Comparison of ENCODE assay signal across 1 cellular context in the genomic region with DNA sequence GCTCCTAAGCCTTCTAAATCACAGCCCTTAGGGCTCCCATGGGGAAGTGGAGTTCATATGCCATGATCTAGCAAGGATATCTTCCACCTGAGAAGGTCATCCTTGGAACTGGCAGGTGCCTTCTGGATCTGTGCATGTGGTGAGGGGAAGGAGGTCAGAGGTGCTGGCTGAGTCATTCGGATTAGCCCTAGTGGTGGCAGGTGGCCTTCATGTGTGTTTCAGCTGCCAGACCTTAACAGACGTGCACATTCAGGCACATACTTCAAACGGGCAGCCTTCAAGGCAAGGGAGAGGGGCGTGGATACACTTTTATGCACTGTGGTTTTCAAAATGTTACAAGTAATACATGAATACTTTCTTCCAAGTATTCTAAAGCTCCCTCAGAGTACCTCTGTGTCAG.
TF ChIP-seq lines count a peak whose summit lies in the region.

No MANE protein-coding gene starts in this region.

TF ChIP-seq in WTC11, 78 proteins besides CTCF, POLR2A, EP300 and RAD21 (continued from another document):
- TF ChIP-seq, protein P1, sequence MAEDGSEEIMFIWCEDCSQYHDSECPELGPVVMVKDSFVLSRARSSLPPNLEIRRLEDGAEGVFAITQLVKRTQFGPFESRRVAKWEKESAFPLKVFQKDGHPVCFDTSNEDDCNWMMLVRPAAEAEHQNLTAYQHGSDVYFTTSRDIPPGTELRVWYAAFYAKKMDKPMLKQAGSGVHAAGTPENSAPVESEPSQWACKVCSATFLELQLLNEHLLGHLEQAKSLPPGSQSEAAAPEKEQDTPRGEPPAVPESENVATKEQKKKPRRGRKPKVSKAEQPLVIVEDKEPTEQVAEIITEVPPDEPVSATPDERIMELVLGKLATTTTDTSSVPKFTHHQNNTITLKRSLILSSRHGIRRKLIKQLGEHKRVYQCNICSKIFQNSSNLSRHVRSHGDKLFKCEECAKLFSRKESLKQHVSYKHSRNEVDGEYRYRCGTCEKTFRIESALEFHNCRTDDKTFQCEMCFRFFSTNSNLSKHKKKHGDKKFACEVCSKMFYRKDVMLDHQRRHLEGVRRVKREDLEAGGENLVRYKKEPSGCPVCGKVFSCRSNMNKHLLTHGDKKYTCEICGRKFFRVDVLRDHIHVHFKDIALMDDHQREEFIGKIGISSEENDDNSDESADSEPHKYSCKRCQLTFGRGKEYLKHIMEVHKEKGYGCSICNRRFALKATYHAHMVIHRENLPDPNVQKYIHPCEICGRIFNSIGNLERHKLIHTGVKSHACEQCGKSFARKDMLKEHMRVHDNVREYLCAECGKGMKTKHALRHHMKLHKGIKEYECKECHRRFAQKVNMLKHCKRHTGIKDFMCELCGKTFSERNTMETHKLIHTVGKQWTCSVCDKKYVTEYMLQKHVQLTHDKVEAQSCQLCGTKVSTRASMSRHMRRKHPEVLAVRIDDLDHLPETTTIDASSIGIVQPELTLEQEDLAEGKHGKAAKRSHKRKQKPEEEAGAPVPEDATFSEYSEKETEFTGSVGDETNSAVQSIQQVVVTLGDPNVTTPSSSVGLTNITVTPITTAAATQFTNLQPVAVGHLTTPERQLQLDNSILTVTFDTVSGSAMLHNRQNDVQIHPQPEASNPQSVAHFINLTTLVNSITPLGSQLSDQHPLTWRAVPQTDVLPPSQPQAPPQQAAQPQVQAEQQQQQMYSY (CRISPR knock-in tag; IDR thresholded peaks at IDR 0.05): no peak
- TF ChIP-seq, protein P2, sequence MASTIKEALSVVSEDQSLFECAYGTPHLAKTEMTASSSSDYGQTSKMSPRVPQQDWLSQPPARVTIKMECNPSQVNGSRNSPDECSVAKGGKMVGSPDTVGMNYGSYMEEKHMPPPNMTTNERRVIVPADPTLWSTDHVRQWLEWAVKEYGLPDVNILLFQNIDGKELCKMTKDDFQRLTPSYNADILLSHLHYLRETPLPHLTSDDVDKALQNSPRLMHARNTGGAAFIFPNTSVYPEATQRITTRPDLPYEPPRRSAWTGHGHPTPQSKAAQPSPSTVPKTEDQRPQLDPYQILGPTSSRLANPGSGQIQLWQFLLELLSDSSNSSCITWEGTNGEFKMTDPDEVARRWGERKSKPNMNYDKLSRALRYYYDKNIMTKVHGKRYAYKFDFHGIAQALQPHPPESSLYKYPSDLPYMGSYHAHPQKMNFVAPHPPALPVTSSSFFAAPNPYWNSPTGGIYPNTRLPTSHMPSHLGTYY (CRISPR knock-in tag; IDR thresholded peaks at IDR 0.05): no peak
- TF ChIP-seq, protein P3, sequence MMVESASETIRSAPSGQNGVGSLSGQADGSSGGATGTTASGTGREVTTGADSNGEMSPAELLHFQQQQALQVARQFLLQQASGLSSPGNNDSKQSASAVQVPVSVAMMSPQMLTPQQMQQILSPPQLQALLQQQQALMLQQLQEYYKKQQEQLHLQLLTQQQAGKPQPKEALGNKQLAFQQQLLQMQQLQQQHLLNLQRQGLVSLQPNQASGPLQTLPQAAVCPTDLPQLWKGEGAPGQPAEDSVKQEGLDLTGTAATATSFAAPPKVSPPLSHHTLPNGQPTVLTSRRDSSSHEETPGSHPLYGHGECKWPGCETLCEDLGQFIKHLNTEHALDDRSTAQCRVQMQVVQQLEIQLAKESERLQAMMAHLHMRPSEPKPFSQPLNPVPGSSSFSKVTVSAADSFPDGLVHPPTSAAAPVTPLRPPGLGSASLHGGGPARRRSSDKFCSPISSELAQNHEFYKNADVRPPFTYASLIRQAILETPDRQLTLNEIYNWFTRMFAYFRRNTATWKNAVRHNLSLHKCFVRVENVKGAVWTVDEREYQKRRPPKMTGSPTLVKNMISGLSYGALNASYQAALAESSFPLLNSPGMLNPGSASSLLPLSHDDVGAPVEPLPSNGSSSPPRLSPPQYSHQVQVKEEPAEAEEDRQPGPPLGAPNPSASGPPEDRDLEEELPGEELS (CRISPR knock-in tag; IDR thresholded peaks at IDR 0.05): no peak
- TF ChIP-seq SMAD4 (CRISPR knock-in tag; IDR thresholded peaks at IDR 0.05) (no peak), NR2C2 (CRISPR knock-in tag; IDR thresholded peaks at IDR 0.05) (no peak), TEAD4 (CRISPR knock-in tag; IDR thresholded peaks at IDR 0.05) (no peak), TCF7 (CRISPR knock-in tag; IDR thresholded peaks at IDR 0.05; ENCODE audit: low read depth) (no peak)
- TF ChIP-seq, protein P4, sequence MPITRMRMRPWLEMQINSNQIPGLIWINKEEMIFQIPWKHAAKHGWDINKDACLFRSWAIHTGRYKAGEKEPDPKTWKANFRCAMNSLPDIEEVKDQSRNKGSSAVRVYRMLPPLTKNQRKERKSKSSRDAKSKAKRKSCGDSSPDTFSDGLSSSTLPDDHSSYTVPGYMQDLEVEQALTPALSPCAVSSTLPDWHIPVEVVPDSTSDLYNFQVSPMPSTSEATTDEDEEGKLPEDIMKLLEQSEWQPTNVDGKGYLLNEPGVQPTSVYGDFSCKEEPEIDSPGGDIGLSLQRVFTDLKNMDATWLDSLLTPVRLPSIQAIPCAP (CRISPR knock-in tag; IDR thresholded peaks at IDR 0.05): no peak
- TF ChIP-seq, protein P5, sequence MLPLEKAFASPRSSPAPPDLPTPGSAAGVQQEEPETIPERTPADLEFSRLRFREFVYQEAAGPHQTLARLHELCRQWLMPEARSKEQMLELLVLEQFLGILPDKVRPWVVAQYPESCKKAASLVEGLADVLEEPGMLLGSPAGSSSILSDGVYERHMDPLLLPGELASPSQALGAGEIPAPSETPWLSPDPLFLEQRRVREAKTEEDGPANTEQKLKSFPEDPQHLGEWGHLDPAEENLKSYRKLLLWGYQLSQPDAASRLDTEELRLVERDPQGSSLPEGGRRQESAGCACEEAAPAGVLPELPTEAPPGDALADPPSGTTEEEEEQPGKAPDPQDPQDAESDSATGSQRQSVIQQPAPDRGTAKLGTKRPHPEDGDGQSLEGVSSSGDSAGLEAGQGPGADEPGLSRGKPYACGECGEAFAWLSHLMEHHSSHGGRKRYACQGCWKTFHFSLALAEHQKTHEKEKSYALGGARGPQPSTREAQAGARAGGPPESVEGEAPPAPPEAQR (CRISPR knock-in tag; IDR thresholded peaks at IDR 0.05): no peak
- TF ChIP-seq, protein P6, sequence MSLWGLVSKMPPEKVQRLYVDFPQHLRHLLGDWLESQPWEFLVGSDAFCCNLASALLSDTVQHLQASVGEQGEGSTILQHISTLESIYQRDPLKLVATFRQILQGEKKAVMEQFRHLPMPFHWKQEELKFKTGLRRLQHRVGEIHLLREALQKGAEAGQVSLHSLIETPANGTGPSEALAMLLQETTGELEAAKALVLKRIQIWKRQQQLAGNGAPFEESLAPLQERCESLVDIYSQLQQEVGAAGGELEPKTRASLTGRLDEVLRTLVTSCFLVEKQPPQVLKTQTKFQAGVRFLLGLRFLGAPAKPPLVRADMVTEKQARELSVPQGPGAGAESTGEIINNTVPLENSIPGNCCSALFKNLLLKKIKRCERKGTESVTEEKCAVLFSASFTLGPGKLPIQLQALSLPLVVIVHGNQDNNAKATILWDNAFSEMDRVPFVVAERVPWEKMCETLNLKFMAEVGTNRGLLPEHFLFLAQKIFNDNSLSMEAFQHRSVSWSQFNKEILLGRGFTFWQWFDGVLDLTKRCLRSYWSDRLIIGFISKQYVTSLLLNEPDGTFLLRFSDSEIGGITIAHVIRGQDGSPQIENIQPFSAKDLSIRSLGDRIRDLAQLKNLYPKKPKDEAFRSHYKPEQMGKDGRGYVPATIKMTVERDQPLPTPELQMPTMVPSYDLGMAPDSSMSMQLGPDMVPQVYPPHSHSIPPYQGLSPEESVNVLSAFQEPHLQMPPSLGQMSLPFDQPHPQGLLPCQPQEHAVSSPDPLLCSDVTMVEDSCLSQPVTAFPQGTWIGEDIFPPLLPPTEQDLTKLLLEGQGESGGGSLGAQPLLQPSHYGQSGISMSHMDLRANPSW (CRISPR knock-in tag; conservative IDR thresholded peaks at IDR 0.05; ENCODE audit: low read depth): no peak
